ENCODE assay signal across 8 cellular contexts in genomic region chr2:157628532-157629415, GRCh38. TPM values are rescaled to one million over a fixed set of nuclear protein-coding genes. Genes with fewer than 3 reads are reported as not detected.
DNase-seq lines count a peak whose midpoint lies in the region; ATAC-seq and TF ChIP-seq lines count a peak whose summit lies in the region.

ACVR1C (minus strand) TSS chr2:157628864; CDS start chr2:157628644, 220 bp downstream.

- no peaks in the 10 kb centered on the region for H3K79me2 ChIP-seq in neural cell (replicated peaks; ENCODE audit: insufficient read depth, low read length)

- H3K27me3 Mint-ChIP-seq in Calu3 (ENCODE audit: unreplicated experiment) = no peaks in the 10 kb centered on the region

- TF ChIP-seq EP300 in neural cell (conservative IDR thresholded peaks at IDR 0.05; ENCODE audit: poor library complexity, severe bottlenecking) = no peak

- peak; percentile 84 for DNase-seq in Calu3
- peak; percentile 64 for DNase-seq in HT1080 (ENCODE audit: low read depth)
- DNase-seq in Peyer's patch = peak; percentile 55 to 89 (median 86)
- peak; percentile 66 for DNase-seq in activated gamma-delta T cell treated with Interleukin-2 at 50 U/mL for 16 hours
- peak; percentile 37 to 79 for DNase-seq in foreskin fibroblast

- H3K9me3 ChIP-seq in Peyer's patch (no peaks in the 10 kb centered on the region), neural cell (ENCODE audit: low read length) (no peaks in the 10 kb centered on the region), stomach smooth muscle (ENCODE audit: control insufficient read depth in 2 of 2, low read length in 2 of 2) (no peaks in the 10 kb centered on the region)

- H3K9ac ChIP-seq in neural cell (ENCODE audit: low read length) (peak within 1 kb of the TSS; percentile 45), stomach smooth muscle (ENCODE audit: low read length in 2 of 2) (peak within 1 kb of the TSS in 1 of 2 donors; percentile 31)

- BruUV-seq in Calu3 (replicated peaks; lab: Mats Ljungman, UMichigan) = no TSS peak

- peaks cover 18% of the 10 kb centered on the region for H3K36me3 Mint-ChIP-seq in Calu3 (ENCODE audit: insufficient read depth, unreplicated experiment)

- H3K27ac ChIP-seq in Peyer's patch = peak within 1 kb of the TSS; percentile 63 to 91 (median 76)
- no peak within 1 kb of the TSS for H3K27ac ChIP-seq in neural cell (ENCODE audit: low read length)
- H3K27ac ChIP-seq in stomach smooth muscle (ENCODE audit: low read length) = no peak within 1 kb of the TSS

- no peaks in the 10 kb centered on the region for H4K20me1 ChIP-seq in neural cell (ENCODE audit: insufficient read depth)

- H3K4me1 ChIP-seq in Peyer's patch = peaks cover 0 to 7% (median 0%) of the 10 kb centered on the region in 4 donors
- H3K4me1 ChIP-seq in stomach smooth muscle (ENCODE audit: control insufficient read depth, insufficient read depth, low read length) = peaks cover 7% of the 10 kb centered on the region

- TF ChIP-seq RAD21 in neural cell (conservative IDR thresholded peaks at IDR 0.05) = peak; percentile 32

- peak within 1 kb of the TSS; percentile 87 for H3K4me2 ChIP-seq in neural cell (ENCODE audit: low read length)

- peak; percentile 84 for ATAC-seq in GM21367 (IDR thresholded peaks at IDR 0.05; ENCODE audit: unreplicated experiment)

- peak within 1 kb of the TSS; percentile 59 for H3K27ac Mint-ChIP-seq in Calu3 (ENCODE audit: unreplicated experiment)

- H3K4me3 Mint-ChIP-seq in Calu3 (ENCODE audit: low read depth, unreplicated experiment) = peak within 1 kb of the TSS; percentile 80

- intact Hi-C loops in Calu3 (cut with micrococcal nuclease; ENCODE audit: unreplicated experiment) = no loop called here

- peak; percentile 68 for TF ChIP-seq CTCF in Calu3 (IDR thresholded peaks at IDR 0.05; ENCODE audit: unreplicated experiment)
- peak in 5 of 6 experiments; percentile 38 to 77 (median 69) for TF ChIP-seq CTCF in Peyer's patch (IDR thresholded peaks at IDR 0.05)
- peak; percentile 65 for TF ChIP-seq CTCF in foreskin fibroblast (IDR thresholded peaks at IDR 0.05; ENCODE audit: low read depth, low read length)
- peak; percentile 62 for TF ChIP-seq CTCF in neural cell (IDR thresholded peaks at IDR 0.05; ENCODE audit: poor library complexity, severe bottlenecking)

- H3K36me3 ChIP-seq in Peyer's patch (no peaks in the 10 kb centered on the region), neural cell (ENCODE audit: insufficient read depth, low read length) (no peaks in the 10 kb centered on the region), stomach smooth muscle (ENCODE audit: control insufficient read depth in 2 of 2, insufficient read depth in 2 of 2, low read length in 2 of 2) (no peaks in the 10 kb centered on the region)

- no peak within 1 kb of the TSS for H2AFZ ChIP-seq in neural cell (ENCODE audit: low read depth, low read length)

- H3F3A ChIP-seq in neural cell (ENCODE audit: insufficient read depth, low read length, poor library complexity, severe bottlenecking) = no peaks in the 10 kb centered on the region

- peak; percentile 38 to 39 for TF ChIP-seq POLR2A in Peyer's patch (IDR thresholded peaks at IDR 0.05)

- H3K27me3 ChIP-seq in Peyer's patch = no peaks in the 10 kb centered on the region
- peaks cover 47% of the 10 kb centered on the region for H3K27me3 ChIP-seq in neural cell (ENCODE audit: insufficient read depth, low read depth, low read length)
- H3K27me3 ChIP-seq in stomach smooth muscle (ENCODE audit: control insufficient read depth in 1 of 2, insufficient read depth in 2 of 2, low read length in 2 of 2) = peaks cover 0 to 9% of the 10 kb centered on the region in 2 donors

- no peaks in the 10 kb centered on the region for H3K9me2 ChIP-seq in neural cell (ENCODE audit: insufficient read depth, low read length)

- peaks cover 8% of the 10 kb centered on the region for H3K4me1 Mint-ChIP-seq in Calu3 (ENCODE audit: low read depth, unreplicated experiment)

- CTCF ChIA-PET in Calu3 (lab: Charles Lee) = interaction anchor here (0.6 to 1.5 kb wide), 5 partner anchors 12 to 130 kb away, joined by 3 to 6 read pairs (median 4); no protein-coding TSS in a partner anchor

- H3K4me3 ChIP-seq in Peyer's patch = peak within 1 kb of the TSS; percentile 42 to 81 (median 64)
- peak within 1 kb of the TSS; percentile 59 to 64 for H3K4me3 ChIP-seq in foreskin fibroblast (ENCODE audit: low read depth in 1 of 2, low read length in 2 of 2)
- peak within 1 kb of the TSS; percentile 76 for H3K4me3 ChIP-seq in neural cell (ENCODE audit: low read length)
- H3K4me3 ChIP-seq in stomach smooth muscle (ENCODE audit: low read length in 2 of 2) = peak within 1 kb of the TSS; percentile 68 to 73

- H3K9me3 Mint-ChIP-seq in Calu3 (ENCODE audit: low read depth, unreplicated experiment) = no peaks in the 10 kb centered on the region

TF ChIP-seq in neural cell, 6 proteins besides CTCF, POLR2A, EP300 and RAD21:
- TF ChIP-seq MXI1 (conservative IDR thresholded peaks at IDR 0.05; ENCODE audit: poor library complexity, severe bottlenecking) (peak; percentile 45), TAF1 (IDR thresholded peaks at IDR 0.05; ENCODE audit: low read depth) (no peak), SMC3 (conservative IDR thresholded peaks at IDR 0.05; ENCODE audit: poor library complexity) (peak; percentile 41)

RNA-seq across cellular contexts. Expression of gene ACVR1C, which starts in this region (rescaled TPM):
- total RNA-seq in Calu3 (2022) (0.86 and 0.99 TPM in 2 replicates), Peyer's patch (1 to 10 TPM; 2.3 to 5.0 (median 4.1) TPM)
- 0.05 and 0.10 TPM in 2 replicates for total RNA-seq in HT1080 (2014; rRNA removed; shearing (Covaris generic))
- polyA plus RNA-seq in HT1080 (2015; cell fraction: cytosol; rRNA removed) = 0.21 and 0.26 TPM in 2 replicates
- polyA plus RNA-seq in HT1080 (2015; cell fraction: nucleus; rRNA removed) = 0.50 and 0.52 TPM in 2 replicates
- polyA plus RNA-seq in neural cell = 0.26 and 0.64 TPM in 2 replicates
- 0.24 and 0.46 TPM in 2 replicates for polyA minus RNA-seq in neural cell

Comparison
In these comparisons a context has a peak if more than half of its experiments do, and no peak if none do; other contexts are left out.
1. Peak in DNase-seq in Calu3; RNA of the gene not detected or under 1 TPM.
2. Peak in DNase-seq in HT1080; RNA of the gene not detected or under 1 TPM.
3. H3K27ac ChIP-seq: peak in Peyer's patch (4 of 4); none in neural cell (single experiment) and stomach smooth muscle (single experiment).
4. Peak in every context shown above with its lines, with median percentiles within 50 percentile points of each other: DNase-seq, CTCF ChIP-seq and H3K4me3 ChIP-seq.